In the genomic region with DNA sequence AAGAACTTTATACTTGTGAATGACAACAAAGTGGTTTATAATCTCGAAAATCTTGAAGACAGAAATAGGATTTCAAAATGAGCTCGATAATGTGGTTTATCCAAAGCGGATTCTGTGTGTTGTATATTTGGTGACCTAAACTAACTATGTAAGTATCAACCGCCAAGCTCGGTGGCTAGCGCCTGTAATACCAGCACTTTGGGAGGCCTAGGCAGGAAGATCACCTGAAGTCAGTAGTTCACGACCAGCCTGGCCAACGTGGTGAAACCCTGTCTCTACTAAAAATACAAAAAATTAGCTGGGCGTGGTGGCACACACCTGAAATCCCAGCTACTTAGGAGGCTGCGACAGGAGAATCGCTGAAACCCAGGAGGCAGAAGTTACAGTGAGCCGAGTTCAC, we compare ENCODE assay signal across 8 cellular contexts. TPM values are rescaled to one million over a fixed set of nuclear protein-coding genes. Genes with fewer than 3 reads are reported as not detected.
DNase-seq lines count a peak whose midpoint lies in the region; ATAC-seq and TF ChIP-seq lines count a peak whose summit lies in the region.

No MANE protein-coding gene starts in this region.

- ATAC-seq in heart left ventricle (no peak), left ventricle myocardium superior (no peak), WTC11 (no peak), HG03565 (IDR thresholded peaks at IDR 0.05; ENCODE audit: unreplicated experiment) (no peak), GM21786 (IDR thresholded peaks at IDR 0.05; ENCODE audit: unreplicated experiment) (no peak)

- H3K4me3 ChIP-seq in heart left ventricle (peak overlapping the region in 9 of 12 donors; percentile 65 to 91 (median 72)), hepatocyte (no peak overlapping the region)

- no peak for DNase-seq in heart left ventricle
- no peak for DNase-seq in left ventricle myocardium superior
- DNase-seq in WTC11 (ENCODE audit: low spot score): no peak
- no peak for DNase-seq in hepatocyte (ENCODE audit: low spot score)
- DNase-seq in type B pancreatic cell (ENCODE audit: extremely low spot score, unreplicated experiment): no peak
- DNase-seq in HuH-7 (ENCODE audit: low spot score): no peak

- no peak overlapping the region for H3K27ac Mint-ChIP-seq in WTC11
- H3K27ac Mint-ChIP-seq in type B pancreatic cell: no peak overlapping the region

- peaks cover 0 to 78% (median 41%) of the 10 kb centered on the region in 12 donors for H3K4me1 ChIP-seq in heart left ventricle
- peaks cover 15% of the 10 kb centered on the region for H3K4me1 ChIP-seq in hepatocyte (ENCODE audit: insufficient read depth)

- H3K9me2 ChIP-seq in hepatocyte (replicated peaks; ENCODE audit: insufficient read depth): no peaks in the 10 kb centered on the region

- H3K4me2 ChIP-seq in hepatocyte: peak overlapping the region; percentile 90

- H3K36me3 ChIP-seq in heart left ventricle (peaks cover 0 to 26% (median 5%) of the 10 kb centered on the region in 9 donors), hepatocyte (replicated peaks; ENCODE audit: insufficient read depth, low read depth) (no peaks in the 10 kb centered on the region)

- no peak for TF ChIP-seq POLR2A in heart left ventricle (IDR thresholded peaks at IDR 0.05)

- no peak overlapping the region for H2AFZ ChIP-seq in hepatocyte

- intact Hi-C loops in heart left ventricle (cut with DNase I) (loop anchor here in 7 of 10 donors (5.0 kb wide), 2 partner anchors 88 to 93 kb away; no protein-coding TSS in a partner anchor), left ventricle myocardium superior (cut with micrococcal nuclease) (no loop called here)

- H3K9me3 ChIP-seq in heart left ventricle (no peaks in the 10 kb centered on the region), hepatocyte (ENCODE audit: low read depth) (no peaks in the 10 kb centered on the region)

- WGBS in heart left ventricle, 4 donors: 88 to 93% (median 91%) methylated on average over 12 of the region's 12 CpGs
- 92% methylated on average over 12 of the region's 12 CpGs for WGBS in hepatocyte (ENCODE audit: low lambda C conversion rate, missing lambda C conversion rate)

- H3K79me2 ChIP-seq in hepatocyte: peaks cover 65% of the 10 kb centered on the region

- peaks cover 7% of the 10 kb centered on the region for H4K20me1 ChIP-seq in hepatocyte (ENCODE audit: insufficient read depth, poor library complexity, severe bottlenecking)

- POLR2A ChIA-PET in WTC11 (lab: Charles Lee): no interaction called here

- H3K27ac ChIP-seq in heart left ventricle (peak overlapping the region in 8 of 12 donors; percentile 75 to 93 (median 92)), hepatocyte (peak overlapping the region; percentile 93)

- TF ChIP-seq CTCF in heart left ventricle (IDR thresholded peaks at IDR 0.05): no peak
- no peak for TF ChIP-seq CTCF in WTC11 (IDR thresholded peaks at IDR 0.05)
- TF ChIP-seq CTCF in hepatocyte (IDR thresholded peaks at IDR 0.05; ENCODE audit: poor library complexity): no peak
- TF ChIP-seq CTCF in type B pancreatic cell (conservative IDR thresholded peaks at IDR 0.05): no peak

- H3K4me1 Mint-ChIP-seq in WTC11: peaks cover 29% of the 10 kb centered on the region
- H3K4me1 Mint-ChIP-seq in type B pancreatic cell (ENCODE audit: unreplicated experiment): peaks cover 36% of the 10 kb centered on the region

- no peaks in the 10 kb centered on the region for H3K27me3 ChIP-seq in heart left ventricle
- no peaks in the 10 kb centered on the region for H3K27me3 ChIP-seq in hepatocyte

- CTCF ChIA-PET in WTC11 (lab: Charles Lee): interaction anchor here (0.6 to 2.2 kb wide), 4 partner anchors 13 to 668 kb away, joined by 3 to 13 read pairs (median 5); no protein-coding TSS in a partner anchor

- H3K9me3 Mint-ChIP-seq in WTC11 (no peaks in the 10 kb centered on the region), type B pancreatic cell (peaks cover 6% of the 10 kb centered on the region)

- H3K27me3 Mint-ChIP-seq in WTC11 (ENCODE audit: low read depth) (peaks cover 14% of the 10 kb centered on the region; the same call in 1 of the 2 replicates), type B pancreatic cell (peaks cover 7% of the 10 kb centered on the region)

- H3K4me3 Mint-ChIP-seq in WTC11 (peak overlapping the region; percentile 81), type B pancreatic cell (peak overlapping the region; percentile 96)

- H3K36me3 Mint-ChIP-seq in WTC11 (peaks cover 19% of the 10 kb centered on the region), type B pancreatic cell (peaks cover 11% of the 10 kb centered on the region)

TF ChIP-seq in WTC11, 78 proteins besides CTCF, POLR2A, EP300 and RAD21:
- TF ChIP-seq ATF6 (CRISPR knock-in tag; IDR thresholded peaks at IDR 0.05): no peak
- no peak for TF ChIP-seq IRF2 (CRISPR knock-in tag; IDR thresholded peaks at IDR 0.05; ENCODE audit: borderline replicate concordance, low read depth)
- TF ChIP-seq, protein P1, sequence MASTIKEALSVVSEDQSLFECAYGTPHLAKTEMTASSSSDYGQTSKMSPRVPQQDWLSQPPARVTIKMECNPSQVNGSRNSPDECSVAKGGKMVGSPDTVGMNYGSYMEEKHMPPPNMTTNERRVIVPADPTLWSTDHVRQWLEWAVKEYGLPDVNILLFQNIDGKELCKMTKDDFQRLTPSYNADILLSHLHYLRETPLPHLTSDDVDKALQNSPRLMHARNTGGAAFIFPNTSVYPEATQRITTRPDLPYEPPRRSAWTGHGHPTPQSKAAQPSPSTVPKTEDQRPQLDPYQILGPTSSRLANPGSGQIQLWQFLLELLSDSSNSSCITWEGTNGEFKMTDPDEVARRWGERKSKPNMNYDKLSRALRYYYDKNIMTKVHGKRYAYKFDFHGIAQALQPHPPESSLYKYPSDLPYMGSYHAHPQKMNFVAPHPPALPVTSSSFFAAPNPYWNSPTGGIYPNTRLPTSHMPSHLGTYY (CRISPR knock-in tag; IDR thresholded peaks at IDR 0.05): no peak
- no peak for TF ChIP-seq FOXJ3 (CRISPR knock-in tag; IDR thresholded peaks at IDR 0.05; ENCODE audit: borderline replicate concordance)
- no peak for TF ChIP-seq E2F1 (CRISPR knock-in tag; IDR thresholded peaks at IDR 0.05)
- TF ChIP-seq OVOL2 (CRISPR knock-in tag; IDR thresholded peaks at IDR 0.05; ENCODE audit: borderline replicate concordance): no peak
- TF ChIP-seq, protein P2, sequence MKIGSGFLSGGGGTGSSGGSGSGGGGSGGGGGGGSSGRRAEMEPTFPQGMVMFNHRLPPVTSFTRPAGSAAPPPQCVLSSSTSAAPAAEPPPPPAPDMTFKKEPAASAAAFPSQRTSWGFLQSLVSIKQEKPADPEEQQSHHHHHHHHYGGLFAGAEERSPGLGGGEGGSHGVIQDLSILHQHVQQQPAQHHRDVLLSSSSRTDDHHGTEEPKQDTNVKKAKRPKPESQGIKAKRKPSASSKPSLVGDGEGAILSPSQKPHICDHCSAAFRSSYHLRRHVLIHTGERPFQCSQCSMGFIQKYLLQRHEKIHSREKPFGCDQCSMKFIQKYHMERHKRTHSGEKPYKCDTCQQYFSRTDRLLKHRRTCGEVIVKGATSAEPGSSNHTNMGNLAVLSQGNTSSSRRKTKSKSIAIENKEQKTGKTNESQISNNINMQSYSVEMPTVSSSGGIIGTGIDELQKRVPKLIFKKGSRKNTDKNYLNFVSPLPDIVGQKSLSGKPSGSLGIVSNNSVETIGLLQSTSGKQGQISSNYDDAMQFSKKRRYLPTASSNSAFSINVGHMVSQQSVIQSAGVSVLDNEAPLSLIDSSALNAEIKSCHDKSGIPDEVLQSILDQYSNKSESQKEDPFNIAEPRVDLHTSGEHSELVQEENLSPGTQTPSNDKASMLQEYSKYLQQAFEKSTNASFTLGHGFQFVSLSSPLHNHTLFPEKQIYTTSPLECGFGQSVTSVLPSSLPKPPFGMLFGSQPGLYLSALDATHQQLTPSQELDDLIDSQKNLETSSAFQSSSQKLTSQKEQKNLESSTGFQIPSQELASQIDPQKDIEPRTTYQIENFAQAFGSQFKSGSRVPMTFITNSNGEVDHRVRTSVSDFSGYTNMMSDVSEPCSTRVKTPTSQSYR (CRISPR knock-in tag; IDR thresholded peaks at IDR 0.05): no peak
- no peak for TF ChIP-seq E2F5 (CRISPR knock-in tag; IDR thresholded peaks at IDR 0.05)
- no peak for TF ChIP-seq NR3C1 (CRISPR knock-in tag; conservative IDR thresholded peaks at IDR 0.05; ENCODE audit: low read depth)

RNA-seq across cellular contexts. Expression of gene ATP13A3, which starts 2.2 kb away (rescaled TPM):
- total RNA-seq in heart left ventricle: 100 to 1,000 TPM in 5 of 9 donors, 10 to 100 TPM in 4; 37.8 to 237 (median 105) TPM
- 100 to 1,000 TPM in 1 of 2 donors, 10 to 100 TPM in 1; 26.6 to 117 TPM for polyA plus RNA-seq in heart left ventricle
- total RNA-seq in left ventricle myocardium superior: 41.4 TPM
- 75.7 to 79.1 TPM (median 78.3 TPM) in 3 replicates for total RNA-seq in WTC11 (2021)
- total RNA-seq in hepatocyte: 107 and 131 TPM in 2 replicates
- polyA plus RNA-seq in hepatocyte: 18.3 and 20.5 TPM in 2 replicates
- 73.8 and 80.3 TPM in 2 replicates for total RNA-seq in type B pancreatic cell (ENCODE audit: low replicate concordance)
